In the genomic region with DNA sequence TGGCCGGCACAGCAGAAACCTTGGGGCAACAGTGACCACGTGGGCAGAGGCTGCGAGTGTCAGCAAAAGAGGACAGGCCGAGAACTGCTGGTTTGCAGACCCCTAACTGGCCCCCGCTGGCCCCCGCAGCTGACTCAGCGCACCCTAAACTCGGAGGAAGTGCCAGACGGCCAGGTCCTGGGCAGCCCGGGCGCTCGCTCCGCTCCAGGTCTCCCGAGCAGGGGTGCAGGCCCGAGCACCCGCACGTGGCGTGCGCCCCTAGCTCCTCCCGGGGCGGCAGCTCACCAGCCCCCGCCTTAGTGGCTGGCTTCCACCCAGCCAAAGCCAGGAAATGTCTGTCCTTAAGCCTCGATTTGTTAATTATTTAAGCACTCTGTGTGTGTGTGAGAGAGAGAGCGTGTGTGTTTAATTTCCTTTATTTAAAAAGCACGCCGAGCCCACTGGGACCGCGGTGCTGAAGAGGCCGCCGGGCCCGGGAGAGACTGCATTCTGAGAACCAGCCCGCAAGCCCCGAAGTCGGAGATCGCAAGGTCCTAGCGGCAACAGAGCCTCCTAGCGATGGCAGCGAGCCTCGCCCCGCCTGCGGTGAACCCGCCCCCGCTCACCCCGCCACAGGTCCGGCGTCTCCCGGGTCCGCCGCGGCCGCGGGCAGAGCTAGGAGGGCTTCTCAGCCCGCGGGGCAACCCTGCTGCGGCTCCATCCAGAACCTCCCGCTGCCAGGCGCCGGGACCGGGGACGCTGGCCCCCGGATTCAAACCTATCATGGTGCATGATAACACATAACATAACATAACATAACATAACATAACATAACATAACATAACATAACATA, we compare ENCODE assay signal across 8 cellular contexts. TPM values are rescaled to one million over a fixed set of nuclear protein-coding genes. Genes with fewer than 3 reads are reported as not detected.
DNase-seq lines count a peak whose midpoint lies in the region; ATAC-seq and TF ChIP-seq lines count a peak whose summit lies in the region.

No MANE protein-coding gene starts in this region.

- H3K9ac ChIP-seq in neural progenitor cell, result no peak overlapping the region

- no peaks in the 10 kb centered on the region for H4K20me1 ChIP-seq in neural progenitor cell (ENCODE audit: low read depth)

- no peaks in the 10 kb centered on the region for H3K27me3 ChIP-seq in Peyer's patch
- peaks cover 24% of the 10 kb centered on the region for H3K27me3 ChIP-seq in neural progenitor cell
- H3K27me3 ChIP-seq in stomach, result no peaks in the 10 kb centered on the region

- H3K9me3 Mint-ChIP-seq in neural progenitor cell, result no peaks in the 10 kb centered on the region

- intact Hi-C loops in stomach (cut with DNase I; ENCODE audit: low total_unique reads), result no loop called here

- peak overlapping the region in 3 of 4 donors; percentile 15 to 53 (median 40) for H3K27ac ChIP-seq in Peyer's patch
- no peak overlapping the region for H3K27ac ChIP-seq in neural progenitor cell
- peak overlapping the region; percentile 36 to 64 (median 59) for H3K27ac ChIP-seq in stomach

- WGBS in stomach, 5 donors, result 1 to 3% (median 2%) methylated on average over 44 to 61 of the region's 61 CpGs

- H3K79me2 ChIP-seq in neural progenitor cell (ENCODE audit: low read depth), result no peaks in the 10 kb centered on the region

- peak in 13 of 14 donors; percentile 10 to 76 (median 43) for DNase-seq in C1 segment of cervical spinal cord (lab: John Stamatoyannopoulos, UW)
- peak; percentile 55 for DNase-seq in GM19238 (ENCODE audit: insufficient read length, low spot score)
- DNase-seq in Peyer's patch, result peak; percentile 56 to 87 (median 80)
- DNase-seq in activated gamma-delta T cell (lab: John Stamatoyannopoulos, UW), result peak; percentile 20
- DNase-seq in foreskin melanocyte, result peak; percentile 50
- DNase-seq in neural progenitor cell (ENCODE audit: low spot score), result peak; percentile 87
- peak; percentile 74 for DNase-seq in stomach

- H3K4me2 ChIP-seq in neural progenitor cell, result peak overlapping the region; percentile 78

- H3K4me1 ChIP-seq in Peyer's patch (peaks cover 0 to 7% (median 2%) of the 10 kb centered on the region in 4 donors), neural progenitor cell (no peaks in the 10 kb centered on the region), stomach (peaks cover 5 to 25% (median 7%) of the 10 kb centered on the region in 4 donors)

- ATAC-seq in HG03432 (IDR thresholded peaks at IDR 0.05; ENCODE audit: unreplicated experiment), result peak; percentile 95

- TF ChIP-seq EP300 in stomach (IDR thresholded peaks at IDR 0.05), result no peak

- H3K27ac Mint-ChIP-seq in neural progenitor cell, result peak overlapping the region; percentile 84

- H3K36me3 Mint-ChIP-seq in neural progenitor cell, result no peaks in the 10 kb centered on the region

- H2AFZ ChIP-seq in neural progenitor cell (replicated peaks), result peak overlapping the region; percentile 94

- no peaks in the 10 kb centered on the region for H3F3A ChIP-seq in neural progenitor cell (ENCODE audit: low read depth)

- TF ChIP-seq CTCF in Peyer's patch (IDR thresholded peaks at IDR 0.05) (peak in 5 of 6 experiments; percentile 11 to 61 (median 53)), neural progenitor cell (IDR thresholded peaks at IDR 0.05) (peak; percentile 63), stomach (IDR thresholded peaks at IDR 0.05) (peak in 5 of 7 experiments; percentile 35 to 60 (median 56))

- H3K36me3 ChIP-seq in Peyer's patch, result no peaks in the 10 kb centered on the region
- H3K36me3 ChIP-seq in neural progenitor cell, result no peaks in the 10 kb centered on the region
- no peaks in the 10 kb centered on the region for H3K36me3 ChIP-seq in stomach

- H3K4me3 ChIP-seq in Peyer's patch (peak overlapping the region; percentile 41 to 68 (median 58)), neural progenitor cell (peak overlapping the region; percentile 39), stomach (peak overlapping the region; percentile 42 to 51 (median 46))

- H3K27me3 Mint-ChIP-seq in neural progenitor cell (ENCODE audit: insufficient read depth, low read depth), result peaks cover 13% of the 10 kb centered on the region

- peaks cover 17% of the 10 kb centered on the region for H3K4me1 Mint-ChIP-seq in neural progenitor cell

- peak overlapping the region; percentile 81 for H3K4me3 Mint-ChIP-seq in neural progenitor cell

- H3K9me3 ChIP-seq in Peyer's patch (no peaks in the 10 kb centered on the region), neural progenitor cell (ENCODE audit: low read depth) (no peaks in the 10 kb centered on the region), stomach (no peaks in the 10 kb centered on the region)

- TF ChIP-seq POLR2A in Peyer's patch (IDR thresholded peaks at IDR 0.05) (peak in 1 of 2 donors; percentile 13), stomach (IDR thresholded peaks at IDR 0.05) (no peak)

RNA-seq across cellular contexts. Expression of a gene that starts 45.9 kb away (rescaled TPM):
- total RNA-seq in Peyer's patch (10 to 100 TPM; 17.9 to 25.2 (median 19.9) TPM), neural progenitor cell (ENCODE audit: low replicate concordance) (35.3 and 38.1 TPM in 2 replicates), stomach (10 to 100 TPM; 19.6 to 44.3 (median 31.7) TPM)
- 10 to 100 TPM; 11.0 to 21.1 (median 11.4) TPM for polyA plus RNA-seq in stomach

Comparison
In these comparisons a context has a peak if more than half of its experiments do, and no peak if none do; other contexts are left out.
1. DNase-seq: peak in every context shown above with its lines; median percentile 87 in neural progenitor cell; 80 in Peyer's patch; 74 in stomach; 55 in GM19238; 50 in foreskin melanocyte; 43 in C1 segment of cervical spinal cord; 20 in activated gamma-delta T cell.